Comparison of ENCODE assay signal across 22 cellular contexts in the genomic region with DNA sequence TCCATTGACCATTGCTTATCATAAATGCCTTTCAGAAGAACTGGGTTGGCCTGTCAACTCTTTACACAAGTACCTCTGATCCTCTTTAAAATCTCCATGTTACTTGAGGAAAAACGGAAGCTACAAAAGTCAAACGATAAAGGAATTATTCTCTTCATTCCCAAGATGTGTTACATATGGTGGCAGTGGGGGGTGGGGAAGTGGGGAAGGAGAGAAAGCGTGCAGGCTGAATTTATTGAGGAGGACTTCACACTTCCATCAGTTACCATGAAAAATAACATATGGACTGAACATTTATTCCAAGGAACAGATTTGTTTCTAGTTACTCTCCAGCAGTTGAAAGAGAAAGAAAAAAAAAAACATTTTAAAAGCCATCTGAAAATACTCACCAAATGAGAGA.
DNase-seq lines count a peak whose midpoint lies in the region; TF ChIP-seq lines count a peak whose summit lies in the region.
"Had no signal": no experiment of that assay in that cellular context is flagged by ENCODE, and none has a peak within 500 bp of the region (broad histone marks: within the 10 kb centered on the region; RNA-seq: fewer than 3 reads in every experiment).

No MANE protein-coding gene starts in this region.

- no peaks in the 10 kb centered on the region for H4K20me1 ChIP-seq in mammary epithelial cell (ENCODE audit: insufficient read depth, low read length)
- H4K20me1 ChIP-seq: BLaER1 had no signal

- no peaks in the 10 kb centered on the region for H3K4me1 ChIP-seq in mammary epithelial cell (ENCODE audit: insufficient read depth, low read length)
- H3K4me1 ChIP-seq: BE2C, BLaER1 had no signal

- intact Hi-C loops in mammary epithelial cell (cut with micrococcal nuclease), result no loop called here

- peak; percentile 68 for DNase-seq in left kidney (ENCODE audit: low read depth, low spot score)
- peak; percentile 21 for DNase-seq in superior temporal gyrus (ENCODE audit: extremely low spot score)
- DNase-seq in NCI-H748 (lab: John Stamatoyannopoulos, UW; ENCODE audit: unreplicated experiment), result no peak
- no peak for DNase-seq in mammary epithelial cell
- DNase-seq in activated naive CD4-positive, alpha-beta T cell treated with anti-CD3 and anti-CD28 coated beads, Interleukin-2, amount 50 U/mL, for 16 hours, result no peak
- DNase-seq: 8988T; ACHN; BE2C; C1 segment of cervical spinal cord; CD4-positive, alpha-beta memory T cell; CD4-positive, CD25-positive, alpha-beta regulatory T cell; CD8-positive, alpha-beta memory T cell; COR-L47; DMS 273 treated with DMSO at 0.1 percent for 48 hours; DMS153; DMS53; DMS79; DND-41; EL; GDM1 had no signal

- dilution Hi-C loops in mammary epithelial cell (cut with HindIII; ENCODE audit: low sequenced_read_pairs), result no loop called here

- no peak overlapping the region for H2AFZ ChIP-seq in mammary epithelial cell (ENCODE audit: low read depth, low read length)

- in situ Hi-C loops in mammary epithelial cell (cut with MboI; ENCODE audit: low sequenced_read_pairs in 2 of 2), result no loop called here

- TF ChIP-seq CTCF in mammary epithelial cell (conservative IDR thresholded peaks at IDR 0.05 in 1 of 2, IDR thresholded peaks at IDR 0.05 in 1 of 2; ENCODE audit: extremely low read depth in 1 of 2, insufficient read depth in 1 of 2, low read depth in 1 of 2, low read length in 2 of 2), result no peak

- H3K4me3 ChIP-seq in mammary epithelial cell (replicated peaks in 1 of 3; ENCODE audit: insufficient read depth in 1 of 3, low read depth in 2 of 3, low read length in 3 of 3), result no peak overlapping the region
- H3K4me3 ChIP-seq: BLaER1, GM12878 had no signal

- no peak overlapping the region for H3K27ac ChIP-seq in mammary epithelial cell (ENCODE audit: insufficient read depth, low read depth, low read length)
- H3K27ac ChIP-seq: BLaER1 had no signal

- H3K79me2 ChIP-seq in mammary epithelial cell (ENCODE audit: insufficient read depth, low read length), result no peaks in the 10 kb centered on the region

- 92% methylated on average over 3 of the region's 3 CpGs for WGBS in mammary epithelial cell (ENCODE audit: low coverage, missing lambda C conversion rate)

- no peaks in the 10 kb centered on the region for H3K36me3 ChIP-seq in mammary epithelial cell (ENCODE audit: insufficient read depth, low read length)
- H3K36me3 ChIP-seq: BE2C, BLaER1 had no signal

- H3K9me3 ChIP-seq in mammary epithelial cell (replicated peaks; ENCODE audit: insufficient read depth, low read length), result no peaks in the 10 kb centered on the region
- H3K9me3 ChIP-seq: BE2C, BLaER1 had no signal

- H3K27me3 ChIP-seq in mammary epithelial cell (ENCODE audit: insufficient read depth, low read length), result no peaks in the 10 kb centered on the region
- H3K27me3 ChIP-seq: BE2C, BLaER1 had no signal

- H3K9ac ChIP-seq in mammary epithelial cell (ENCODE audit: insufficient read depth, low read length), result no peak overlapping the region
- H3K9ac ChIP-seq: BLaER1 had no signal

- no peak overlapping the region for H3K4me2 ChIP-seq in mammary epithelial cell (ENCODE audit: insufficient read depth, low read depth, low read length)
- H3K4me2 ChIP-seq: BLaER1 had no signal

- CTCF ChIA-PET in mammary epithelial cell (lab: Charles Lee; ENCODE audit: low non-redundant PET), result no interaction called here

- BruUV-seq in mammary epithelial cell (replicated peaks; lab: Mats Ljungman, UMichigan), result no TSS peak

Comparison
In these comparisons a context has a peak if more than half of its experiments do, and no peak if none do; other contexts are left out.
1. DNase-seq: peak in left kidney (single experiment) and superior temporal gyrus (single experiment); none in NCI-H748 (single experiment), mammary epithelial cell (single experiment) and activated naive CD4-positive, alpha-beta T cell treated with anti-CD3 and anti-CD28 coated beads, Interleukin-2, amount 50 U/mL, for 16 hours (single experiment).